In genomic region chr5:8606231-8606630, GRCh38 we compare ENCODE assay signal across 15 cellular contexts.
DNase-seq lines count a peak whose midpoint lies in the region; ATAC-seq and TF ChIP-seq lines count a peak whose summit lies in the region.
"Had no signal": no experiment of that assay in that cellular context is flagged by ENCODE, and none has a peak within 500 bp of the region (broad histone marks: within the 10 kb centered on the region; RNA-seq: fewer than 3 reads in every experiment).

No MANE protein-coding gene starts in this region.

- no peak overlapping the region for H2BK12ac ChIP-seq in neuronal stem cell (ENCODE audit: low read length)

- H3K4me3 ChIP-seq in neuronal stem cell (ENCODE audit: low read length in 2 of 2), result no peak overlapping the region
- H3K4me3 ChIP-seq: BLaER1 treated with 17β-estradiol and CSF1 and Interleukin-3, amounts not matched to agents 10 nM and 100 nM; GM12878; GM23248 had no signal

- H3K4ac ChIP-seq in neuronal stem cell (ENCODE audit: low read length), result no peak overlapping the region

- H3K18ac ChIP-seq in neuronal stem cell (ENCODE audit: low read length), result no peak overlapping the region

- no peak for TF ChIP-seq CTCF in WTC11 (IDR thresholded peaks at IDR 0.05)
- no peak for TF ChIP-seq CTCF in HFFc6 (IDR thresholded peaks at IDR 0.05)

- H3K27ac Mint-ChIP-seq in WTC11 (no peak overlapping the region), HFFc6 (no peak overlapping the region)
- H3K27ac Mint-ChIP-seq: B cell; CD8-positive, alpha-beta T cell had no signal

- H3K9me3 ChIP-seq in neuronal stem cell (replicated peaks in 1 of 2; ENCODE audit: control insufficient read depth in 2 of 2, insufficient read depth in 1 of 2, low read depth in 1 of 2, low read length in 2 of 2), result peaks cover 0 to 2% of the 10 kb centered on the region in 2 donors
- H3K9me3 ChIP-seq: BLaER1 treated with 17β-estradiol and CSF1 and Interleukin-3, amounts not matched to agents 10 nM and 100 nM had no signal

- no peak overlapping the region for H3K23ac ChIP-seq in neuronal stem cell (ENCODE audit: low read depth, low read length, poor library complexity)

- H3K27me3 ChIP-seq in neuronal stem cell (ENCODE audit: control insufficient read depth in 3 of 3, insufficient read depth in 3 of 3, low read depth in 1 of 3, low read length in 3 of 3), result no peaks in the 10 kb centered on the region
- H3K27me3 ChIP-seq: BLaER1 treated with 17β-estradiol and CSF1 and Interleukin-3, amounts not matched to agents 10 nM and 100 nM had no signal

- no peak overlapping the region for H3K27ac ChIP-seq in neuronal stem cell (replicated peaks; ENCODE audit: low read length)
- H3K27ac ChIP-seq: BLaER1 treated with 17β-estradiol and CSF1 and Interleukin-3, amounts not matched to agents 10 nM and 100 nM; GM23248 had no signal

- no peak overlapping the region for H2BK120ac ChIP-seq in neuronal stem cell (ENCODE audit: low read depth, low read length)

- H3K14ac ChIP-seq in neuronal stem cell (ENCODE audit: low read length), result no peak overlapping the region

- no peak overlapping the region for H2BK5ac ChIP-seq in neuronal stem cell (ENCODE audit: low read length)

- H3K4me3 Mint-ChIP-seq in WTC11 (no peak overlapping the region), HFFc6 (no peak overlapping the region)
- H3K4me3 Mint-ChIP-seq: B cell; CD8-positive, alpha-beta T cell had no signal

- H3K9me3 Mint-ChIP-seq in WTC11, result no peaks in the 10 kb centered on the region
- H3K9me3 Mint-ChIP-seq in HFFc6, result no peaks in the 10 kb centered on the region

- CTCF ChIA-PET in WTC11 (lab: Charles Lee), result no interaction called here

- no peak overlapping the region for H2AK5ac ChIP-seq in neuronal stem cell (ENCODE audit: low read depth, low read length)

- H3K4me1 ChIP-seq in neuronal stem cell (ENCODE audit: control insufficient read depth in 2 of 2, insufficient read depth in 1 of 2, low read depth in 1 of 2, low read length in 2 of 2), result peaks cover 0 to 4% of the 10 kb centered on the region in 2 donors
- H3K4me1 ChIP-seq: BLaER1 treated with 17β-estradiol and CSF1 and Interleukin-3, amounts not matched to agents 10 nM and 100 nM had no signal

- H3K4me1 Mint-ChIP-seq in WTC11 (peaks cover 15% of the 10 kb centered on the region), HFFc6 (ENCODE audit: low read depth) (peaks cover 10% of the 10 kb centered on the region; the same call in 1 of the 2 replicates)
- H3K4me1 Mint-ChIP-seq: B cell had no signal

- peak; percentile 85 for DNase-seq in NCI-H748 (lab: John Stamatoyannopoulos, UW; ENCODE audit: unreplicated experiment)
- no peak for DNase-seq in WTC11 (ENCODE audit: low spot score)
- peak; percentile 5 for DNase-seq in iPS-NIHi11 (ENCODE audit: low spot score)
- DNase-seq in neuronal stem cell (ENCODE audit: low spot score), result peak; percentile 4
- DNase-seq in stimulated activated CD4-positive, alpha-beta T cell treated with anti-CD3 and anti-CD28 coated beads, Interleukin-4, amount 100 ng/mL, for 1 hour, result no peak
- DNase-seq in HFFc6, result no peak
- DNase-seq: Calu3; CD8-positive, alpha-beta T cell; DMS79 treated with DMSO at 0.1 percent for 48 hours; GM23248; HCEC 1CT; IMR-90 had no signal

- H3K4me2 ChIP-seq in neuronal stem cell (ENCODE audit: insufficient read depth, low read length, poor library complexity, severe bottlenecking), result no peak overlapping the region
- H3K4me2 ChIP-seq: BLaER1 treated with 17β-estradiol and CSF1 and Interleukin-3, amounts not matched to agents 10 nM and 100 nM had no signal

- H3K27me3 Mint-ChIP-seq in WTC11 (ENCODE audit: low read depth), result peaks cover 3% of the 10 kb centered on the region; the same call in 1 of the 2 replicates
- no peaks in the 10 kb centered on the region for H3K27me3 Mint-ChIP-seq in HFFc6 (ENCODE audit: insufficient read depth)
- H3K27me3 Mint-ChIP-seq: B cell had no signal

- POLR2A ChIA-PET in WTC11 (lab: Charles Lee), result no interaction called here

- H3K9ac ChIP-seq in neuronal stem cell (ENCODE audit: low read depth, low read length, poor library complexity), result no peak overlapping the region
- H3K9ac ChIP-seq: BLaER1 treated with 17β-estradiol and CSF1 and Interleukin-3, amounts not matched to agents 10 nM and 100 nM; GM23248 had no signal

- no peak overlapping the region for H2AFZ ChIP-seq in neuronal stem cell (ENCODE audit: low read length)
- H2AFZ ChIP-seq: GM23248 had no signal

- no peak overlapping the region for H2BK15ac ChIP-seq in neuronal stem cell (ENCODE audit: low read length)

- H3K79me1 ChIP-seq in neuronal stem cell (ENCODE audit: low read depth, low read length), result no peaks in the 10 kb centered on the region

- no peaks in the 10 kb centered on the region for H3K36me3 Mint-ChIP-seq in WTC11
- H3K36me3 Mint-ChIP-seq in HFFc6 (ENCODE audit: low read depth), result no peaks in the 10 kb centered on the region
- H3K36me3 Mint-ChIP-seq: CD8-positive, alpha-beta T cell had no signal

- H4K8ac ChIP-seq in neuronal stem cell (ENCODE audit: low read depth, low read length), result no peak overlapping the region

- no peaks in the 10 kb centered on the region for H3K36me3 ChIP-seq in neuronal stem cell (replicated peaks in 1 of 2; ENCODE audit: control insufficient read depth in 2 of 2, insufficient read depth in 2 of 2, low read length in 2 of 2)
- H3K36me3 ChIP-seq: BLaER1 treated with 17β-estradiol and CSF1 and Interleukin-3, amounts not matched to agents 10 nM and 100 nM had no signal

- no peak for ATAC-seq in WTC11
- ATAC-seq: CD8-positive, alpha-beta T cell; GM12878 had no signal

- H4K91ac ChIP-seq in neuronal stem cell (ENCODE audit: low read depth, low read length, poor library complexity), result no peak overlapping the region

TF ChIP-seq in WTC11, 78 proteins besides CTCF, POLR2A, EP300 and RAD21:
- TF ChIP-seq SOX15 (CRISPR knock-in tag; IDR thresholded peaks at IDR 0.05), result no peak
- TF ChIP-seq NR3C1 (CRISPR knock-in tag; conservative IDR thresholded peaks at IDR 0.05; ENCODE audit: low read depth), result no peak
- peak; percentile 28; the same call in 1 of the 2 replicates for TF ChIP-seq JAZF1 (CRISPR knock-in tag; IDR thresholded peaks at IDR 0.05)

Comparison
In these comparisons a context has a peak if more than half of its experiments do, and no peak if none do; other contexts are left out.
1. DNase-seq: peak in NCI-H748 (single experiment), iPS-NIHi11 (single experiment) and neuronal stem cell (single experiment); none in WTC11 (single experiment), stimulated activated CD4-positive, alpha-beta T cell treated with anti-CD3 and anti-CD28 coated beads, Interleukin-4, amount 100 ng/mL, for 1 hour (single experiment) and HFFc6 (single experiment).